In genomic region chr4:25815586-25815985, GRCh38 we compare ENCODE assay signal across 20 cellular contexts.
"Had no signal": no experiment of that assay in that cellular context is flagged by ENCODE, and none has a peak within 500 bp of the region (broad histone marks: within the 10 kb centered on the region; RNA-seq: fewer than 3 reads in every experiment).

No MANE protein-coding gene starts in this region.

- ATAC-seq: activated CD4-positive, alpha-beta T cell treated with anti-CD3 and anti-CD28 coated beads for 36 hours; effector memory CD8-positive, alpha-beta T cell; natural killer cell treated with Interleukin-12 subunit alpha and Interleukin-12 subunit beta and Interleukin-15 and Interleukin-18, amount 100 ng/mL, for 72 hours; psoas muscle; sciatic nerve had no signal

- H2AFZ ChIP-seq: hepatocyte had no signal

- H3K4me1 Mint-ChIP-seq: activated naive CD4-positive, alpha-beta T cell treated with anti-CD3 and anti-CD28 coated beads, Interleukin-2, amount 50 U/mL, for 24 hours; central memory CD8-positive, alpha-beta T cell had no signal

- H3K9me3 ChIP-seq: adrenal gland, psoas muscle, stomach, testis, upper lobe of left lung had no signal

- H3K4me3 ChIP-seq: adrenal gland, hepatocyte, psoas muscle, stomach, testis, upper lobe of left lung had no signal

- H3K4me2 ChIP-seq: hepatocyte had no signal

- H3K79me2 ChIP-seq: hepatocyte had no signal

- H3K27me3 ChIP-seq: adrenal gland, hepatocyte, stomach, testis, upper lobe of left lung had no signal

- DNase-seq: activated CD4-positive, alpha-beta memory T cell treated with anti-CD3 and anti-CD28 coated beads for 36 hours; activated CD4-positive, alpha-beta T cell treated with anti-CD3 and anti-CD28 coated beads for 36 hours; activated effector memory CD4-positive, alpha-beta T cell treated with anti-CD3 and anti-CD28 coated beads, Interleukin-2, amount 50 U/mL, for 16 hours; activated T-cell treated with anti-CD3 and anti-CD28 coated beads, Interleukin-2, amount 50 U/mL, for 24 hours; adrenal gland; effector memory CD8-positive, alpha-beta T cell; kidney glomerular epithelial cell; mesenchymal stem cell; psoas muscle; stimulated activated CD4-positive, alpha-beta T cell treated with anti-CD3 and anti-CD28 coated beads, Interleukin-1b, Interleukin-23, amount 100 ng/mL, for 48 hours; stomach; T-helper 1 cell; testis; upper lobe of left lung had no signal

- H3K4me3 Mint-ChIP-seq: activated CD4-positive, alpha-beta memory T cell treated with anti-CD3 and anti-CD28 coated beads for 36 hours; activated CD4-positive, alpha-beta T cell treated with anti-CD3 and anti-CD28 coated beads for 36 hours; activated naive CD4-positive, alpha-beta T cell treated with anti-CD3 and anti-CD28 coated beads, Interleukin-2, amount 50 U/mL, for 24 hours; activated T-cell treated with anti-CD3 and anti-CD28 coated beads, Interleukin-2, amount 50 U/mL, for 24 hours; central memory CD8-positive, alpha-beta T cell; dendritic cell treated with granulocyte-macrophage colony-stimulating factor and Interleukin-4, amounts not matched to agents 40 ng/mL and 50 ng/mL, for 4 days; effector memory CD8-positive, alpha-beta T cell; natural killer cell treated with Interleukin-12 subunit alpha and Interleukin-12 subunit beta and Interleukin-15 and Interleukin-18, amount 100 ng/mL, for 72 hours had no signal

- H3K27ac Mint-ChIP-seq: activated CD4-positive, alpha-beta memory T cell treated with anti-CD3 and anti-CD28 coated beads for 36 hours; activated CD4-positive, alpha-beta T cell treated with anti-CD3 and anti-CD28 coated beads for 36 hours; activated naive CD4-positive, alpha-beta T cell treated with anti-CD3 and anti-CD28 coated beads, Interleukin-2, amount 50 U/mL, for 24 hours; activated T-cell treated with anti-CD3 and anti-CD28 coated beads, Interleukin-2, amount 50 U/mL, for 24 hours; dendritic cell treated with granulocyte-macrophage colony-stimulating factor and Interleukin-4, amounts not matched to agents 40 ng/mL and 50 ng/mL, for 4 days; natural killer cell treated with Interleukin-12 subunit alpha and Interleukin-12 subunit beta and Interleukin-15 and Interleukin-18, amount 100 ng/mL, for 72 hours had no signal

- H3K36me3 ChIP-seq: adrenal gland had no signal

- H3K9me3 Mint-ChIP-seq: activated CD4-positive, alpha-beta memory T cell treated with anti-CD3 and anti-CD28 coated beads for 36 hours; activated naive CD4-positive, alpha-beta T cell treated with anti-CD3 and anti-CD28 coated beads, Interleukin-2, amount 50 U/mL, for 24 hours; activated T-cell treated with anti-CD3 and anti-CD28 coated beads, Interleukin-2, amount 50 U/mL, for 24 hours; central memory CD8-positive, alpha-beta T cell; dendritic cell treated with granulocyte-macrophage colony-stimulating factor and Interleukin-4, amounts not matched to agents 40 ng/mL and 50 ng/mL, for 4 days; effector memory CD8-positive, alpha-beta T cell; natural killer cell treated with Interleukin-12 subunit alpha and Interleukin-12 subunit beta and Interleukin-15 and Interleukin-18, amount 100 ng/mL, for 72 hours had no signal

- H3K27ac ChIP-seq: hepatocyte, psoas muscle, testis had no signal

- H3K27me3 Mint-ChIP-seq: activated CD4-positive, alpha-beta memory T cell treated with anti-CD3 and anti-CD28 coated beads for 36 hours; activated CD4-positive, alpha-beta T cell treated with anti-CD3 and anti-CD28 coated beads for 36 hours; activated naive CD4-positive, alpha-beta T cell treated with anti-CD3 and anti-CD28 coated beads, Interleukin-2, amount 50 U/mL, for 24 hours; activated T-cell treated with anti-CD3 and anti-CD28 coated beads, Interleukin-2, amount 50 U/mL, for 24 hours; central memory CD8-positive, alpha-beta T cell; dendritic cell treated with granulocyte-macrophage colony-stimulating factor and Interleukin-4, amounts not matched to agents 40 ng/mL and 50 ng/mL, for 4 days; effector memory CD8-positive, alpha-beta T cell; natural killer cell treated with Interleukin-12 subunit alpha and Interleukin-12 subunit beta and Interleukin-15 and Interleukin-18, amount 100 ng/mL, for 72 hours had no signal
